ENCODE assay signal across 1 cellular context in the genomic region with DNA sequence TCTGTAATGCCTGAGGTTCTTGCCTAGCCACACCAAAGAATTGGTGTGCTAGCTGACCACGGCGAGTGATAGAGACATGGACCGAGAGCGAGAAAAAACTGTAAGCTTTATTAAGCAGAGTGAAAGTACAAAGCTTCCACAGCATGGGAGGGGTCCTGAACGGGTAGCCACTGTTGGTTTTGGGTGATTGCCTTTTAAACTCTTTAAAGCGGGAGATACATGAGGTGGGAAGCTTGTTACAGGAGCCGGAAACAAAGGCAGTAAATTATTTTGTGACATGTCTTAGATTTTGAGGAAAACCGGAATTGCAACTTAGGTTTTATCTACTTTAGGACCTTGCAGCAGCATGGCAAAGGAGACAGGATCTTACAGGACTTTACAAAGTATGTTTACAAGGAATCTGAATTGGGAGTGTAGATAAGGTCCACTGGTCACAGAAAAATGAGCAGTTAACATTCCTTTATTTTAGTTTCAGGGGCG.
TF ChIP-seq lines count a peak whose summit lies in the region.

No MANE protein-coding gene starts in this region.

TF ChIP-seq in GM23338, 12 proteins besides CTCF, POLR2A, EP300 and RAD21 (continued from another document):
- TF ChIP-seq, protein P1, sequence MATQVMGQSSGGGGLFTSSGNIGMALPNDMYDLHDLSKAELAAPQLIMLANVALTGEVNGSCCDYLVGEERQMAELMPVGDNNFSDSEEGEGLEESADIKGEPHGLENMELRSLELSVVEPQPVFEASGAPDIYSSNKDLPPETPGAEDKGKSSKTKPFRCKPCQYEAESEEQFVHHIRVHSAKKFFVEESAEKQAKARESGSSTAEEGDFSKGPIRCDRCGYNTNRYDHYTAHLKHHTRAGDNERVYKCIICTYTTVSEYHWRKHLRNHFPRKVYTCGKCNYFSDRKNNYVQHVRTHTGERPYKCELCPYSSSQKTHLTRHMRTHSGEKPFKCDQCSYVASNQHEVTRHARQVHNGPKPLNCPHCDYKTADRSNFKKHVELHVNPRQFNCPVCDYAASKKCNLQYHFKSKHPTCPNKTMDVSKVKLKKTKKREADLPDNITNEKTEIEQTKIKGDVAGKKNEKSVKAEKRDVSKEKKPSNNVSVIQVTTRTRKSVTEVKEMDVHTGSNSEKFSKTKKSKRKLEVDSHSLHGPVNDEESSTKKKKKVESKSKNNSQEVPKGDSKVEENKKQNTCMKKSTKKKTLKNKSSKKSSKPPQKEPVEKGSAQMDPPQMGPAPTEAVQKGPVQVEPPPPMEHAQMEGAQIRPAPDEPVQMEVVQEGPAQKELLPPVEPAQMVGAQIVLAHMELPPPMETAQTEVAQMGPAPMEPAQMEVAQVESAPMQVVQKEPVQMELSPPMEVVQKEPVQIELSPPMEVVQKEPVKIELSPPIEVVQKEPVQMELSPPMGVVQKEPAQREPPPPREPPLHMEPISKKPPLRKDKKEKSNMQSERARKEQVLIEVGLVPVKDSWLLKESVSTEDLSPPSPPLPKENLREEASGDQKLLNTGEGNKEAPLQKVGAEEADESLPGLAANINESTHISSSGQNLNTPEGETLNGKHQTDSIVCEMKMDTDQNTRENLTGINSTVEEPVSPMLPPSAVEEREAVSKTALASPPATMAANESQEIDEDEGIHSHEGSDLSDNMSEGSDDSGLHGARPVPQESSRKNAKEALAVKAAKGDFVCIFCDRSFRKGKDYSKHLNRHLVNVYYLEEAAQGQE (IDR thresholded peaks at IDR 0.05; ENCODE audit: unreplicated experiment): no peak
- TF ChIP-seq JUNB (IDR thresholded peaks at IDR 0.05; ENCODE audit: unreplicated experiment) (no peak), STAT1 (IDR thresholded peaks at IDR 0.05; ENCODE audit: unreplicated experiment) (no peak), EZH2 (IDR thresholded peaks at IDR 0.05; ENCODE audit: low read depth, unreplicated experiment) (no peak)
